In genomic region chr11:59142530-59143507, GRCh38 we compare ENCODE assay signal across 8 cellular contexts. TPM values are rescaled to one million over a fixed set of nuclear protein-coding genes. Genes with fewer than 3 reads are reported as not detected.
A peak's percentile ranks its signal among the peaks of the same experiment; 100 is the strongest.
DNase-seq lines count a peak whose midpoint lies in the region; ATAC-seq and TF ChIP-seq lines count a peak whose summit lies in the region.

TSS of gene FAM111A (plus strand) at chr11:59142856. CDS start at chr11:59148873, 6,017 bp downstream.

- no peaks in the 10 kb centered on the region for H3K9me3 ChIP-seq in OCI-LY7 (ENCODE audit: low read length)

- BruUV-seq in OCI-LY7 (replicated peaks; lab: Mats Ljungman, UMichigan), result no TSS peak

- H3K4me2 ChIP-seq in OCI-LY7 (ENCODE audit: low read length), result peak within 1 kb of the TSS; percentile 95

- peak within 1 kb of the TSS; percentile 93 for H2AFZ ChIP-seq in OCI-LY7 (ENCODE audit: low read length)

- peak; percentile 82 for DNase-seq in COLO829 (ENCODE audit: low spot score)
- peak; percentile 85 for DNase-seq in HPDE6-E6E7 (ENCODE audit: extremely low spot score)
- peak; percentile 81 for DNase-seq in OCI-LY7 (ENCODE audit: low spot score)
- DNase-seq in activated T-cell treated with anti-CD3 and anti-CD28 coated beads for 48 hours (ENCODE audit: low read depth), result peak; percentile 77
- peak; percentile 78 to 84 for DNase-seq in erythroblast (lab: John Stamatoyannopoulos, UW)
- DNase-seq in mucosa of gallbladder (ENCODE audit: low spot score), result peak; percentile 90
- DNase-seq in stimulated activated CD8-positive, alpha-beta memory T cell treated with anti-CD3 and anti-CD28 coated beads, Interleukin-4, amount 100 ng/mL, for 24 hours (ENCODE audit: low read depth), result peak; percentile 70

- POLR2A ChIA-PET in OCI-LY7 (lab: Charles Lee), result interaction anchor here (0.5 to 2.0 kb wide), 6 partner anchors 9 to 1770 kb away, joined by 3 to 6 read pairs (median 3); partner anchors contain the start of gene FAM111B

- H3K4me1 ChIP-seq in OCI-LY7 (ENCODE audit: insufficient read depth, low read length, poor library complexity, severe bottlenecking), result peaks cover 40% of the 10 kb centered on the region

- no peaks in the 10 kb centered on the region for H4K20me1 ChIP-seq in OCI-LY7 (ENCODE audit: insufficient read depth, low read length)

- ATAC-seq in GM19463 (IDR thresholded peaks at IDR 0.05; ENCODE audit: unreplicated experiment), result peak; percentile 68

- intact Hi-C loops in OCI-LY7 (cut with micrococcal nuclease; ENCODE audit: unreplicated experiment), result loop anchor here (1.0 to 10.0 kb wide), 3 partner anchors 15 to 672 kb away; partner anchors contain the start of genes FAM111B and MRPL16

- peak; percentile 75 for TF ChIP-seq CTCF in OCI-LY7 (conservative IDR thresholded peaks at IDR 0.05; ENCODE audit: low read length)

- H3K79me2 ChIP-seq in OCI-LY7 (ENCODE audit: insufficient read depth, low read depth, low read length), result peaks cover 35% of the 10 kb centered on the region

- H3K27ac ChIP-seq in OCI-LY7 (ENCODE audit: low read depth, low read length, poor library complexity, severe bottlenecking), result peak within 1 kb of the TSS; percentile 90

- peaks cover 19% of the 10 kb centered on the region for H3K36me3 ChIP-seq in OCI-LY7 (ENCODE audit: insufficient read depth, low read length)

- peak within 1 kb of the TSS; percentile 90 for H3K4me3 ChIP-seq in OCI-LY7 (ENCODE audit: low read depth, low read length, poor library complexity, severe bottlenecking)

- CTCF ChIA-PET in OCI-LY7 (lab: Charles Lee; ENCODE audit: unreplicated experiment), result interaction anchor here (1.8 kb wide), 1 partner anchor 15 kb away, joined by 7 read pairs; no protein-coding TSS in a partner anchor

- peak; percentile 44 for TF ChIP-seq POLR2A in erythroblast (IDR thresholded peaks at IDR 0.05; ENCODE audit: low read length)

- no peaks in the 10 kb centered on the region for H3K9me2 ChIP-seq in OCI-LY7 (ENCODE audit: insufficient read depth, low read length)

RNA-seq across cellular contexts. Expression of gene FAM111A, which starts in this region (rescaled TPM):
- total RNA-seq in OCI-LY7 (2014; rRNA removed; shearing (Covaris generic)), result 80.8 and 83.9 TPM in 2 replicates
- total RNA-seq in OCI-LY7 (2022) (93.7 and 99.8 TPM in 2 replicates), mucosa of gallbladder (41.0 TPM)

Comparison
In these comparisons a context has a peak if more than half of its experiments do, and no peak if none do; other contexts are left out.
1. Peak in every context shown above with its lines: DNase-seq, ATAC-seq, H3K4me3 ChIP-seq and H3K27ac ChIP-seq.